ENCODE assay signal across 14 cellular contexts in the genomic region with DNA sequence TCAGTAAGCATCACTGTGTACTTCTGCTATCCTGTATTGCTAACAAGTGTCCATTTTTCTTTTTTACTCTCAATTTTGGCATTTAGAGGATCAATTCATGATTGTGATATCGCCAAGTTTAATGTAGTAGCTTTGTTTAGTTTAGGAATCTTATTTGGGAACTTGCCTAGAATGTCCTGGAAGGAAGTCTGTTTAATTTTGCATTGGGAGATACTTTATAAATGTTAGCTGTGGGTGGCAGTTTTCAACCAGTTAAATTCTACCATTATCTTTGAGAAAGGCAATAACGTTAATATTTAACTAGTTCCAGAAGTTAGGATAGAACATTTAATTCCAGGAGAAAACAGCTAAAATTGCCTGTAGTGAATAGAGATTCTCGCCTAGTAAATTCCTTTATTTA.
DNase-seq lines count a peak whose midpoint lies in the region; FAIRE-seq and TF ChIP-seq lines count a peak whose summit lies in the region.
"Had no signal": no experiment of that assay in that cellular context is flagged by ENCODE, and none has a peak within 500 bp of the region (broad histone marks: within the 10 kb centered on the region; RNA-seq: fewer than 3 reads in every experiment).

No MANE protein-coding gene starts in this region.

- H3K27ac Mint-ChIP-seq in CD8-positive, alpha-beta memory T cell, result peak overlapping the region in 7 of 8 donors; percentile 5 to 85 (median 78)

- no peaks in the 10 kb centered on the region for H3K9me3 Mint-ChIP-seq in CD8-positive, alpha-beta memory T cell

- POLR2A ChIA-PET in CD8-positive, alpha-beta memory T cell (lab: Charles Lee), result no interaction called here

- TF ChIP-seq CTCF in neutrophil (IDR thresholded peaks at IDR 0.05) (no peak), right atrium auricular region (IDR thresholded peaks at IDR 0.05) (no peak)

- peak overlapping the region in 2 of 7 donors; percentile 26 to 44 for H3K4me3 Mint-ChIP-seq in CD8-positive, alpha-beta memory T cell

- no peaks in the 10 kb centered on the region for H3K9me3 ChIP-seq in CD8-positive, alpha-beta memory T cell (ENCODE audit: low read length)
- H3K9me3 ChIP-seq in neutrophil (no peaks in the 10 kb centered on the region), right atrium auricular region (no peaks in the 10 kb centered on the region)
- H3K9me3 ChIP-seq: BLaER1, Caco-2 had no signal

- H3K27me3 ChIP-seq in CD8-positive, alpha-beta memory T cell (ENCODE audit: insufficient read depth, low read length, poor library complexity, severe bottlenecking), result no peaks in the 10 kb centered on the region
- H3K27me3 ChIP-seq in neutrophil (no peaks in the 10 kb centered on the region), right atrium auricular region (no peaks in the 10 kb centered on the region)
- H3K27me3 ChIP-seq: BLaER1 had no signal

- H3K4me3 ChIP-seq in CD8-positive, alpha-beta memory T cell (ENCODE audit: low read length), result no peak overlapping the region
- no peak overlapping the region for H3K4me3 ChIP-seq in neutrophil (ENCODE audit: low read depth in 1 of 2, low read length in 1 of 2)
- no peak overlapping the region for H3K4me3 ChIP-seq in right atrium auricular region
- H3K4me3 ChIP-seq: BLaER1, PC-9 had no signal

- H3K36me3 Mint-ChIP-seq in CD8-positive, alpha-beta memory T cell, result no peaks in the 10 kb centered on the region

- CTCF ChIA-PET in CD8-positive, alpha-beta memory T cell (lab: Charles Lee), result no interaction called here

- H3K4me1 Mint-ChIP-seq in CD8-positive, alpha-beta memory T cell, result peaks cover 33 to 72% (median 60%) of the 10 kb centered on the region in 3 donors

- no peak overlapping the region for H3K27ac ChIP-seq in CD8-positive, alpha-beta memory T cell (ENCODE audit: low read depth, low read length)
- H3K27ac ChIP-seq in neutrophil (peak overlapping the region; percentile 2), right atrium auricular region (no peak overlapping the region)
- H3K27ac ChIP-seq: BLaER1, PC-9 had no signal

- FAIRE-seq in colon (lab: Jason Lieb, UNC), result peak; percentile 33

- peaks cover 29% of the 10 kb centered on the region for H3K4me1 ChIP-seq in CD8-positive, alpha-beta memory T cell (ENCODE audit: insufficient read depth, low read length)
- H3K4me1 ChIP-seq in neutrophil (ENCODE audit: control insufficient read depth in 1 of 2, insufficient read depth in 1 of 2, low read depth in 1 of 2, low read length in 1 of 2) (peaks cover 4 to 48% of the 10 kb centered on the region in 2 experiments), right atrium auricular region (peaks cover 0 to 6% of the 10 kb centered on the region in 2 donors)
- H3K4me1 ChIP-seq: Caco-2 had no signal

- no peaks in the 10 kb centered on the region for H3K27me3 Mint-ChIP-seq in CD8-positive, alpha-beta memory T cell

- DNase-seq in CD8-positive, alpha-beta memory T cell, result no peak
- DNase-seq in HuH-7 (ENCODE audit: low spot score) (peak; percentile 10), MV-4-11 (lab: John Stamatoyannopoulos, UW) (no peak), right atrium auricular region (ENCODE audit: low spot score) (no peak)
- DNase-seq in effector CD8-positive, alpha-beta T cell (lab: John Stamatoyannopoulos, UW), result no peak
- DNase-seq: Caco-2, DMS53, NCI-H146, NCI-H226, NCI-H526, PC-9 had no signal

- H3K36me3 ChIP-seq in CD8-positive, alpha-beta memory T cell (ENCODE audit: insufficient read depth, low read length), result no peaks in the 10 kb centered on the region
- H3K36me3 ChIP-seq in neutrophil (no peaks in the 10 kb centered on the region), right atrium auricular region (no peaks in the 10 kb centered on the region)
- H3K36me3 ChIP-seq: BLaER1 had no signal
